24 cellular contexts compared by ENCODE assay signal in the genomic region with DNA sequence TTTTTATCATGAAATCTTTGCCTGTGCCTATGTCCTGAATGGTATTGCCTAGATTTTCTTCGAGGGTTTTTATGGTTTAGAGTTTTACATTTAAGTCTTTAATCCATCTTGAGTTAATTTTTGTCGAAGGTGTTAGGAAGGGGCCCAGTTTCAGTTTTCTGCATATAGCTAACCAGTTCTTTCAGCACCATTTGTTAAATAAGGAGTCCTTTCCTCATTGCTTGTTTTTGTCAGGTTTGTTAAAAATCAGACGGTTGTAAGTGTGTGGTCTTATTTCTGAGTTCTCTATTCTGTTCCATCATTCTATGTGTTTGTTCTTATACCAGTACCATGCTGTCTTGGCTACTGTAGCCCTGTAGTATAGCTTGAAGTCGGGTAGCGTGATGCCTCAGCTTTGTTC. TPM values are rescaled to one million over a fixed set of nuclear protein-coding genes. Genes with fewer than 3 reads are reported as not detected.
DNase-seq lines count a peak whose midpoint lies in the region; ATAC-seq, FAIRE-seq and TF ChIP-seq lines count a peak whose summit lies in the region.
"Had no signal": no experiment of that assay in that cellular context is flagged by ENCODE, and none has a peak within 500 bp of the region (broad histone marks: within the 10 kb centered on the region; RNA-seq: fewer than 3 reads in every experiment).

No MANE protein-coding gene starts in this region.

- H3K27ac ChIP-seq in A549 (no peak overlapping the region), HEK293 (ENCODE audit: extremely low read depth, low read depth, low read length) (no peak overlapping the region)
- H3K27ac ChIP-seq: 22Rv1, BLaER1 had no signal

- no peaks in the 10 kb centered on the region for H3K4me1 ChIP-seq in A549
- no peaks in the 10 kb centered on the region for H3K4me1 ChIP-seq in HEK293 (ENCODE audit: control insufficient read depth, insufficient read depth, low read length)
- H3K4me1 ChIP-seq: BE2C, BLaER1 had no signal

- TF ChIP-seq POLR2A in A549 (IDR thresholded peaks at IDR 0.05; ENCODE audit: low read length) = no peak

- no peak for TF ChIP-seq EP300 in A549 (IDR thresholded peaks at IDR 0.05)

- TF ChIP-seq RAD21 in A549 (conservative IDR thresholded peaks at IDR 0.05 in 1 of 2, IDR thresholded peaks at IDR 0.05 in 1 of 2) = no peak

- TF ChIP-seq CTCF in A549 (IDR thresholded peaks at IDR 0.05) (no peak), HEK293 (tag by site-specific recombination; IDR thresholded peaks at IDR 0.05) (no peak), nephron progenitor cell (IDR thresholded peaks at IDR 0.05) (no peak)

- intact Hi-C loops in left colon (cut with DNase I, micrococcal nuclease) = no loop called here

- no peak overlapping the region for H3K4me2 ChIP-seq in A549
- H3K4me2 ChIP-seq: BLaER1 had no signal

- H3K9me3 Mint-ChIP-seq in nephron progenitor cell = peaks cover 32% of the 10 kb centered on the region
- H3K9me3 Mint-ChIP-seq in T-helper 2 cell treated with Interferon-gamma antibody and Interleukin-4, amounts not matched to agents 5 μg/mL and 100 μg/mL, for 36 hours = peaks cover 7% of the 10 kb centered on the region

- H3K4me3 ChIP-seq in A549 = no peak overlapping the region
- H3K4me3 ChIP-seq in HEK293 (ENCODE audit: low read depth, low read length) = no peak overlapping the region
- H3K4me3 ChIP-seq: BLaER1, GM12878 had no signal

- FAIRE-seq in A549 (lab: Jason Lieb, UNC) = peak; percentile 36
- FAIRE-seq: GM12878, GM19239 had no signal

- DNase-seq in A549 (ENCODE audit: low read depth in 1 of 2, low spot score in 1 of 2) = no peak
- no peak for DNase-seq in nephron progenitor cell
- no peak for DNase-seq in T-helper 2 cell treated with Interferon-gamma antibody and Interleukin-4, amounts not matched to agents 5 μg/mL and 100 μg/mL, for 36 hours (ENCODE audit: low spot score)
- no peak for DNase-seq in left colon
- DNase-seq: ACHN; BE2C; C1 segment of cervical spinal cord; CD4-positive, alpha-beta memory T cell; CD4-positive, CD25-positive, alpha-beta regulatory T cell; CD8-positive, alpha-beta memory T cell; COR-L47; DMS 273 treated with DMSO at 0.1 percent for 48 hours; DMS153; DMS53; DMS79; DND-41; EL; GDM1 had no signal

- peaks cover 88% of the 10 kb centered on the region for H3K36me3 Mint-ChIP-seq in nephron progenitor cell (ENCODE audit: low read depth)
- peaks cover 69% of the 10 kb centered on the region for H3K36me3 Mint-ChIP-seq in T-helper 2 cell treated with Interferon-gamma antibody and Interleukin-4, amounts not matched to agents 5 μg/mL and 100 μg/mL, for 36 hours (ENCODE audit: low read depth)

- peak overlapping the region; percentile 21 for H3K27ac Mint-ChIP-seq in nephron progenitor cell
- no peak overlapping the region for H3K27ac Mint-ChIP-seq in T-helper 2 cell treated with Interferon-gamma antibody and Interleukin-4, amounts not matched to agents 5 μg/mL and 100 μg/mL, for 36 hours
- H3K27ac Mint-ChIP-seq: CD14-positive monocyte; CD4-positive, CD25-positive, alpha-beta regulatory T cell had no signal

- H3K27me3 Mint-ChIP-seq in nephron progenitor cell (ENCODE audit: low read depth, poor library complexity) = no peaks in the 10 kb centered on the region
- H3K27me3 Mint-ChIP-seq in T-helper 2 cell treated with Interferon-gamma antibody and Interleukin-4, amounts not matched to agents 5 μg/mL and 100 μg/mL, for 36 hours (ENCODE audit: low read depth) = no peaks in the 10 kb centered on the region
- H3K27me3 Mint-ChIP-seq: CD4-positive, alpha-beta memory T cell; CD4-positive, CD25-positive, alpha-beta regulatory T cell; CD8-positive, alpha-beta memory T cell had no signal

- POLR2A ChIA-PET in A549 (lab: Yijun Ruan, JAX) = no interaction called here
- POLR2A ChIA-PET in HEK293 (lab: Yijun Ruan, JAX) = no interaction called here

- no peaks in the 10 kb centered on the region for H3K9me3 ChIP-seq in A549
- H3K9me3 ChIP-seq in HEK293 (ENCODE audit: control insufficient read depth, insufficient read depth, low read depth, low read length) = no peaks in the 10 kb centered on the region
- H3K9me3 ChIP-seq: BE2C had no signal

- ATAC-seq in A549 (no peak), left colon (no peak)
- ATAC-seq: GM12878 had no signal

- H3K4me3 Mint-ChIP-seq in nephron progenitor cell = no peak overlapping the region
- H3K4me3 Mint-ChIP-seq in T-helper 2 cell treated with Interferon-gamma antibody and Interleukin-4, amounts not matched to agents 5 μg/mL and 100 μg/mL, for 36 hours = no peak overlapping the region
- H3K4me3 Mint-ChIP-seq: CD14-positive monocyte; CD4-positive, alpha-beta memory T cell; CD4-positive, CD25-positive, alpha-beta regulatory T cell; CD8-positive, alpha-beta memory T cell had no signal

- peaks cover 44 to 67% of the 10 kb centered on the region in 2 experiments for H3K36me3 ChIP-seq in HEK293 (ENCODE audit: control insufficient read depth in 2 of 2, insufficient read depth in 1 of 2, low read length in 2 of 2)

- H3K4me1 Mint-ChIP-seq in nephron progenitor cell = no peaks in the 10 kb centered on the region
- H3K4me1 Mint-ChIP-seq in T-helper 2 cell treated with Interferon-gamma antibody and Interleukin-4, amounts not matched to agents 5 μg/mL and 100 μg/mL, for 36 hours (ENCODE audit: low read depth) = peaks cover 5% of the 10 kb centered on the region
- H3K4me1 Mint-ChIP-seq: CD14-positive monocyte had no signal

- WGBS in A549 (ENCODE audit: missing lambda C conversion rate) = 94% methylated on average over 5 of the region's 5 CpGs

- CTCF ChIA-PET in A549 (lab: Yijun Ruan, JAX) (no interaction called here), HEK293 (lab: Yijun Ruan, JAX) (interaction anchor here (0.6 to 0.8 kb wide), 2 partner anchors 623 to 1151 kb away, joined by 4 to 5 read pairs; no protein-coding TSS in a partner anchor)

TF ChIP-seq in A549, 52 proteins besides CTCF, POLR2A, EP300 and RAD21:
- TF ChIP-seq, protein P1, sequence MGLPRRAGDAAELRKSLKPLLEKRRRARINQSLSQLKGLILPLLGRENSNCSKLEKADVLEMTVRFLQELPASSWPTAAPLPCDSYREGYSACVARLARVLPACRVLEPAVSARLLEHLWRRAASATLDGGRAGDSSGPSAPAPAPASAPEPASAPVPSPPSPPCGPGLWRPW (IDR thresholded peaks at IDR 0.05) = no peak
- TF ChIP-seq CHD2 (IDR thresholded peaks at IDR 0.05; ENCODE audit: low read length, partially characterized antibody) (no peak), GATA3 (IDR thresholded peaks at IDR 0.05; ENCODE audit: borderline replicate concordance) (no peak), NPAS2 (CRISPR knock-in tag; IDR thresholded peaks at IDR 0.05; ENCODE audit: borderline replicate concordance) (no peak), MAFK (IDR thresholded peaks at IDR 0.05; ENCODE audit: partially characterized antibody) (no peak)
- TF ChIP-seq, protein P2, sequence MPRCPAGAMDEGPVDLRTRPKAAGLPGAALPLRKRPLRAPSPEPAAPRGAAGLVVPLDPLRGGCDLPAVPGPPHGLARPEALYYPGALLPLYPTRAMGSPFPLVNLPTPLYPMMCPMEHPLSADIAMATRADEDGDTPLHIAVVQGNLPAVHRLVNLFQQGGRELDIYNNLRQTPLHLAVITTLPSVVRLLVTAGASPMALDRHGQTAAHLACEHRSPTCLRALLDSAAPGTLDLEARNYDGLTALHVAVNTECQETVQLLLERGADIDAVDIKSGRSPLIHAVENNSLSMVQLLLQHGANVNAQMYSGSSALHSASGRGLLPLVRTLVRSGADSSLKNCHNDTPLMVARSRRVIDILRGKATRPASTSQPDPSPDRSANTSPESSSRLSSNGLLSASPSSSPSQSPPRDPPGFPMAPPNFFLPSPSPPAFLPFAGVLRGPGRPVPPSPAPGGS (IDR thresholded peaks at IDR 0.05) = no peak
TF ChIP-seq in A549: peak in this region for 0.

TF ChIP-seq in HEK293, 187 proteins besides CTCF, POLR2A, EP300 and RAD21 (continues in another document):
- TF ChIP-seq ZNF558 (tag by site-specific recombination; IDR thresholded peaks at IDR 0.05) (peak; percentile 92), ZNF274 (IDR thresholded peaks at IDR 0.05; ENCODE audit: low read length) (no peak), ZNF274 (tag by site-specific recombination; IDR thresholded peaks at IDR 0.05; ENCODE audit: borderline replicate concordance) (no peak)
- TF ChIP-seq, protein P3, sequence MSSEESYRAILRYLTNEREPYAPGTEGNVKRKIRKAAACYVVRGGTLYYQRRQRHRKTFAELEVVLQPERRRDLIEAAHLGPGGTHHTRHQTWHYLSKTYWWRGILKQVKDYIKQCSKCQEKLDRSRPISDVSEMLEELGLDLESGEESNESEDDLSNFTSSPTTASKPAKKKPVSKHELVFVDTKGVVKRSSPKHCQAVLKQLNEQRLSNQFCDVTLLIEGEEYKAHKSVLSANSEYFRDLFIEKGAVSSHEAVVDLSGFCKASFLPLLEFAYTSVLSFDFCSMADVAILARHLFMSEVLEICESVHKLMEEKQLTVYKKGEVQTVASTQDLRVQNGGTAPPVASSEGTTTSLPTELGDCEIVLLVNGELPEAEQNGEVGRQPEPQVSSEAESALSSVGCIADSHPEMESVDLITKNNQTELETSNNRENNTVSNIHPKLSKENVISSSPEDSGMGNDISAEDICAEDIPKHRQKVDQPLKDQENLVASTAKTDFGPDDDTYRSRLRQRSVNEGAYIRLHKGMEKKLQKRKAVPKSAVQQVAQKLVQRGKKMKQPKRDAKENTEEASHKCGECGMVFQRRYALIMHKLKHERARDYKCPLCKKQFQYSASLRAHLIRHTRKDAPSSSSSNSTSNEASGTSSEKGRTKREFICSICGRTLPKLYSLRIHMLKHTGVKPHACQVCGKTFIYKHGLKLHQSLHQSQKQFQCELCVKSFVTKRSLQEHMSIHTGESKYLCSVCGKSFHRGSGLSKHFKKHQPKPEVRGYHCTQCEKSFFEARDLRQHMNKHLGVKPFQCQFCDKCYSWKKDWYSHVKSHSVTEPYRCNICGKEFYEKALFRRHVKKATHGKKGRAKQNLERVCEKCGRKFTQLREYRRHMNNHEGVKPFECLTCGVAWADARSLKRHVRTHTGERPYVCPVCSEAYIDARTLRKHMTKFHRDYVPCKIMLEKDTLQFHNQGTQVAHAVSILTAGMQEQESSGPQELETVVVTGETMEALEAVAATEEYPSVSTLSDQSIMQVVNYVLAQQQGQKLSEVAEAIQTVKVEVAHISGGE (tag by site-specific recombination; conservative IDR thresholded peaks at IDR 0.05; ENCODE audit: low read depth) = no peak

RNA-seq across cellular contexts. Expression of a gene that starts 55.9 kb away (rescaled TPM):
- polyA plus RNA-seq in A549 (2011; rRNA removed) = 16.5 and 19.0 TPM in 2 replicates
- polyA plus RNA-seq in A549 (2012; cell fraction: cytosol; rRNA removed) = 3.0 and 3.8 TPM in 2 replicates
- polyA plus RNA-seq in A549 (2012; cell fraction: nucleus; rRNA removed) = 4.7 and 7.1 TPM in 2 replicates
- 15.6 to 17.2 TPM (median 16.4 TPM) in 3 replicates for polyA plus RNA-seq in A549 (2017; fragmentation: RNase III; extraction: RNeasy Plus Mini Kit Qiagen cat#74134 plus additional on column Dnase treatment)
- 11.0 and 14.8 TPM in 2 replicates for polyA minus RNA-seq in A549 (2011; rRNA and poly(A)+ RNA removed)
- total RNA-seq in left colon = 10 to 100 TPM; 22.3 to 23.2 TPM
